In the genomic region with DNA sequence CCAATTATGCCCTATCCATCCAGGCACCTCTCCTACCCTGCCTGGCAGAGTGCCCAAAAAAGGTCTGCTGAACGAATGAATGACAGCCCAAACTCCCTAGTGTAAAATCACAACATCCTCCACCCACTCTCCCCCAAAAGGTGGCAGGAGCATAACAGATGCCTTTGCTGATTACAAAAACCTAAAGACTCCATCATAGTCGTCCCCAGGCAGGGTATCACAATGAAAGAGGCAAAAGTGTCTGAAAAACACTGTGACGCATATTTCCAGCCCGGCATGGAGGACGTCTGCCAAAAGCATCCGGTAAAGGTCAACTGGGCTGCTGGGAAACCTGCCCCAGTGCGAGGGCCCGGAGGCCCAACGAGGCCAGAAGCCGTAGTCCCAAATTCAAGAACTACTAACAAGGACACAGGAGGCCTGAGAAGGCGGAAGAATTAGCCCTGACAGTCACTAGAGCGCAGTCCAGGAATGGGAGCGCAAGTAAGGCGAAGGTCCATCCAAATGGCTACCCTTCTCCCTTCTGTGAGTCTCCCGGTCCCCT, we compare ENCODE assay signal across 8 cellular contexts. TPM values are rescaled to one million over a fixed set of nuclear protein-coding genes. Genes with fewer than 3 reads are reported as not detected.
DNase-seq lines count a peak whose midpoint lies in the region; ATAC-seq and TF ChIP-seq lines count a peak whose summit lies in the region.

No MANE protein-coding gene starts in this region.

- TF ChIP-seq POLR2A in suprapubic skin (IDR thresholded peaks at IDR 0.05): no peak

- peak overlapping the region; percentile 79 to 100 for H3K9ac ChIP-seq in duodenal mucosa (ENCODE audit: low read depth in 1 of 2, low read length in 2 of 2)

- intact Hi-C loops in activated B cell treated with CpG ODN at 0.5 μM for 24 hours (cut with micrococcal nuclease): loop anchor here (1.0 to 10.0 kb wide), 7 partner anchors 126 to 916 kb away; a partner anchor contains a TSS

- H3K4me1 Mint-ChIP-seq in activated B cell treated with CpG ODN at 0.5 μM for 24 hours: peaks cover 30% of the 10 kb centered on the region

- peak overlapping the region; percentile 100 for H3K4me3 ChIP-seq in GM06990 (replicated peaks; ENCODE audit: low read depth, low read length)
- peak overlapping the region; percentile 91 to 100 for H3K4me3 ChIP-seq in duodenal mucosa (ENCODE audit: low read depth in 1 of 2, low read length in 2 of 2)
- H3K4me3 ChIP-seq in mononuclear cell (ENCODE audit: low read length): peak overlapping the region; percentile 97
- H3K4me3 ChIP-seq in suprapubic skin: peak overlapping the region; percentile 92

- no peaks in the 10 kb centered on the region for H3K27me3 Mint-ChIP-seq in activated B cell treated with CpG ODN at 0.5 μM for 24 hours

- CTCF ChIA-PET in activated B cell treated with CpG ODN at 0.5 μM for 24 hours (lab: Charles Lee): interaction anchor here (0.8 to 0.9 kb wide), 2 partner anchors 124 to 127 kb away, joined by 3 read pairs; a partner anchor contains a TSS

- TF ChIP-seq EP300 in suprapubic skin (IDR thresholded peaks at IDR 0.05): no peak

- DNase-seq in GM06990 (ENCODE audit: extremely low read depth, insufficient read length) (no peak), activated B cell treated with CpG ODN at 0.5 μM for 24 hours (no peak), suprapubic skin (ENCODE audit: low spot score in 2 of 2) (no peak), mucosa of gallbladder (ENCODE audit: low spot score) (no peak), 8988T (no peak)

- POLR2A ChIA-PET in activated B cell treated with CpG ODN at 0.5 μM for 24 hours (lab: Charles Lee): interaction anchor here (0.6 to 2.2 kb wide), 11 partner anchors 10 to 1864 kb away, joined by 3 to 19 read pairs (median 7); a partner anchor contains a TSS

- H3K36me3 Mint-ChIP-seq in activated B cell treated with CpG ODN at 0.5 μM for 24 hours (ENCODE audit: low read depth): peaks cover 26% of the 10 kb centered on the region

- H3K36me3 ChIP-seq in GM06990 (ENCODE audit: control insufficient read depth, insufficient read depth, low read length) (peaks cover 10% of the 10 kb centered on the region), duodenal mucosa (ENCODE audit: control insufficient read depth in 1 of 2, insufficient read depth in 2 of 2, low read length in 2 of 2) (peaks cover 14 to 19% of the 10 kb centered on the region in 2 donors), suprapubic skin (peaks cover 20% of the 10 kb centered on the region)

- 0% methylated on average over 13 of the region's 15 CpGs for WGBS in suprapubic skin

- H3K27ac ChIP-seq in duodenal mucosa (ENCODE audit: low read depth, low read length) (peak overlapping the region; percentile 86), suprapubic skin (peak overlapping the region; percentile 89)

- H3K9me3 Mint-ChIP-seq in activated B cell treated with CpG ODN at 0.5 μM for 24 hours: no peaks in the 10 kb centered on the region

- no peaks in the 10 kb centered on the region for H3K9me3 ChIP-seq in duodenal mucosa (ENCODE audit: control insufficient read depth in 1 of 2, low read length in 2 of 2)
- no peaks in the 10 kb centered on the region for H3K9me3 ChIP-seq in mononuclear cell (ENCODE audit: low read depth, low read length)
- no peaks in the 10 kb centered on the region for H3K9me3 ChIP-seq in suprapubic skin

- ATAC-seq in HG03354 (IDR thresholded peaks at IDR 0.05; ENCODE audit: poor library complexity, severe bottlenecking, unreplicated experiment) (peak; percentile 25), activated B cell treated with CpG ODN at 0.5 μM for 24 hours (ENCODE audit: low read depth) (peak; percentile 1)

- H3K27me3 ChIP-seq in GM06990 (replicated peaks; ENCODE audit: control insufficient read depth, insufficient read depth, low read length): no peaks in the 10 kb centered on the region
- no peaks in the 10 kb centered on the region for H3K27me3 ChIP-seq in duodenal mucosa (ENCODE audit: control insufficient read depth in 1 of 2, insufficient read depth in 2 of 2, low read length in 2 of 2)
- H3K27me3 ChIP-seq in mononuclear cell (ENCODE audit: insufficient read depth, low read length): no peaks in the 10 kb centered on the region
- no peaks in the 10 kb centered on the region for H3K27me3 ChIP-seq in suprapubic skin

- H3K4me1 ChIP-seq in duodenal mucosa (ENCODE audit: control insufficient read depth in 1 of 2, insufficient read depth in 2 of 2, low read length in 2 of 2): peaks cover 21 to 28% of the 10 kb centered on the region in 2 donors
- H3K4me1 ChIP-seq in mononuclear cell (ENCODE audit: insufficient read depth, low read length): peaks cover 28% of the 10 kb centered on the region
- H3K4me1 ChIP-seq in suprapubic skin: peaks cover 50% of the 10 kb centered on the region

- no peak for TF ChIP-seq CTCF in GM06990 (IDR thresholded peaks at IDR 0.05; ENCODE audit: insufficient read depth, low read length, poor library complexity, severe bottlenecking)
- no peak for TF ChIP-seq CTCF in activated B cell treated with CpG ODN at 0.5 μM for 24 hours (IDR thresholded peaks at IDR 0.05)
- no peak for TF ChIP-seq CTCF in suprapubic skin (IDR thresholded peaks at IDR 0.05)

- peak overlapping the region; percentile 94 for H3K4me3 Mint-ChIP-seq in activated B cell treated with CpG ODN at 0.5 μM for 24 hours

- peak overlapping the region; percentile 82 for H3K27ac Mint-ChIP-seq in activated B cell treated with CpG ODN at 0.5 μM for 24 hours

RNA-seq across cellular contexts. Expression of a gene that starts 0.6 kb away (rescaled TPM):
- total RNA-seq in activated B cell treated with CpG ODN at 0.5 μM for 24 hours (45.9 and 46.3 TPM in 2 replicates), mononuclear cell (22.1 TPM), suprapubic skin (10 to 100 TPM; 17.1 to 38.1 (median 31.5) TPM), mucosa of gallbladder (28.9 TPM)
